35 cellular contexts compared by ENCODE assay signal in genomic region chr2:23237147-23237546, GRCh38.
"Had no signal": no experiment of that assay in that cellular context is flagged by ENCODE, and none has a peak within 500 bp of the region (broad histone marks: within the 10 kb centered on the region; RNA-seq: fewer than 3 reads in every experiment).

No MANE protein-coding gene starts in this region.

- H3K36me3 ChIP-seq: MG63 had no signal

- H3K27me3 ChIP-seq: MG63 had no signal

- H3K4me3 ChIP-seq: MG63 had no signal

- DNase-seq: Karpas-422, Kasumi-1, KG1, MG63, MM.1S, MV-4-11, NCI-H1048, NCI-H1092, NCI-H1092 treated with DMSO at 0.1 percent for 48 hours, NCI-H1105, NCI-H1105 treated with DMSO at 0.1 percent for 48 hours, NCI-H1417, NCI-H1417 treated with DMSO at 0.1 percent for 48 hours, NCI-H1436, NCI-H1436 treated with DMSO at 0.1 percent for 48 hours, NCI-H146, NCI-H1694, NCI-H1694 treated with DMSO at 0.1 percent for 48 hours, NCI-H187, NCI-H187 treated with DMSO at 0.1 percent for 48 hours, NCI-H1930, NCI-H2029, NCI-H2029 treated with DMSO at 0.1 percent for 48 hours, NCI-H2081, NCI-H2081 treated with DMSO at 0.1 percent for 48 hours, NCI-H2107, NCI-H2171, NCI-H2171 treated with DMSO at 0.1 percent for 48 hours, NCI-H2227 treated with DMSO at 0.1 percent for 48 hours, NCI-H226, NCI-H345, NCI-H446, NCI-H446 treated with DMSO at 0.1 percent for 48 hours, NCI-H510A had no signal

- H3K9me3 ChIP-seq: MG63 had no signal

- H3K27ac ChIP-seq: KMS-11 had no signal
